In genomic region chr1:192238421-192238820, GRCh38 we compare ENCODE assay signal across 25 cellular contexts.
"Had no signal": no experiment of that assay in that cellular context is flagged by ENCODE, and none has a peak within 500 bp of the region (broad histone marks: within the 10 kb centered on the region; RNA-seq: fewer than 3 reads in every experiment).

No MANE protein-coding gene starts in this region.

- H3K9me3 ChIP-seq: Peyer's patch had no signal

- DNase-seq: activated CD4-positive, alpha-beta T cell treated with anti-CD3 and anti-CD28 coated beads for 48 hours; activated CD4-positive, alpha-beta T cell treated with anti-CD3 and anti-CD28 coated beads, Interleukin-2, amount 50 U/mL, for 4 hours; activated CD4-positive, CD25-positive, alpha-beta regulatory T cell treated with anti-CD3 and anti-CD28 coated beads, Interleukin-2, amount 50 U/mL, for 72 hours; activated CD8-positive, alpha-beta memory T cell treated with anti-CD3 and anti-CD28 coated beads, Interleukin-2, amount 10 ng/mL, durations not matched to agents 7 days and 5 days; activated effector memory CD4-positive, alpha-beta T cell treated with Interleukin-2 at 50 U/mL for 16 hours; activated naive CD4-positive, alpha-beta T cell treated with Interleukin-2 at 50 U/mL for 16 hours; activated naive CD8-positive, alpha-beta T cell treated with anti-CD3 and anti-CD28 coated beads, Interleukin-2, amount 50 U/mL, for 24 hours; activated T-cell treated with anti-CD3 and anti-CD28 coated beads, Interleukin-2, amount 50 U/mL, for 24 hours; amniotic stem cell; Kasumi-1; NCI-H1092 treated with DMSO at 0.1 percent for 48 hours; NCI-H1436; NCI-H1694 treated with DMSO at 0.1 percent for 48 hours; NCI-H2029 treated with DMSO at 0.1 percent for 48 hours; NCI-H446; NCI-H524; Peyer's patch; Right ventricle myocardium superior had no signal

- H3K27me3 ChIP-seq: ascending aorta, Peyer's patch had no signal

- H3K27me3 Mint-ChIP-seq: activated CD8-positive, alpha-beta memory T cell treated with anti-CD3 and anti-CD28 coated beads, Interleukin-2, amount 10 ng/mL, durations not matched to agents 7 days and 5 days; activated naive CD8-positive, alpha-beta T cell treated with anti-CD3 and anti-CD28 coated beads, Interleukin-2, amount 50 U/mL, for 24 hours; activated T-cell treated with anti-CD3 and anti-CD28 coated beads, Interleukin-2, amount 50 U/mL, for 24 hours; brain; central memory CD8-positive, alpha-beta T cell had no signal

- H3K27ac ChIP-seq: ascending aorta, Peyer's patch, RWPE1 had no signal

- ATAC-seq: activated CD8-positive, alpha-beta memory T cell treated with anti-CD3 and anti-CD28 coated beads, Interleukin-2, amount 10 ng/mL, durations not matched to agents 7 days and 5 days; activated naive CD4-positive, alpha-beta T cell treated with anti-CD3 and anti-CD28 coated beads, Interleukin-2, amount 50 U/mL, for 72 hours; activated naive CD8-positive, alpha-beta T cell treated with anti-CD3 and anti-CD28 coated beads, Interleukin-2, amount 50 U/mL, for 24 hours had no signal

- H3K36me3 Mint-ChIP-seq: activated CD8-positive, alpha-beta memory T cell treated with anti-CD3 and anti-CD28 coated beads, Interleukin-2, amount 10 ng/mL, durations not matched to agents 7 days and 5 days; activated naive CD4-positive, alpha-beta T cell treated with anti-CD3 and anti-CD28 coated beads, Interleukin-2, amount 50 U/mL, for 72 hours; brain had no signal

- H3K4me3 Mint-ChIP-seq: activated CD8-positive, alpha-beta memory T cell treated with anti-CD3 and anti-CD28 coated beads, Interleukin-2, amount 10 ng/mL, durations not matched to agents 7 days and 5 days; activated naive CD8-positive, alpha-beta T cell treated with anti-CD3 and anti-CD28 coated beads, Interleukin-2, amount 50 U/mL, for 24 hours; activated T-cell treated with anti-CD3 and anti-CD28 coated beads, Interleukin-2, amount 50 U/mL, for 24 hours; activated T-helper 1 cell treated with anti-CD3 and anti-CD28 coated beads, Interleukin-12 subunit alpha, Interleukin-12 subunit beta, Interleukin-2, Interleukin-4 antibody, amounts not matched to agents 30 ng/mL and 10 ng/mL and 1 ng/mL, durations not matched to agents 14 hours and 24 hours and 36 hours; brain; central memory CD8-positive, alpha-beta T cell; T-helper 1 cell treated with Interleukin-12 subunit alpha and Interleukin-12 subunit beta and Interleukin-4 antibody, amounts not matched to agents 30 μg/mL and 1 μg/mL, for 36 hours had no signal

- H3K9me3 Mint-ChIP-seq: activated T-cell treated with anti-CD3 and anti-CD28 coated beads, Interleukin-2, amount 50 U/mL, for 24 hours; T-helper 1 cell treated with Interleukin-12 subunit alpha and Interleukin-12 subunit beta and Interleukin-4 antibody, amounts not matched to agents 30 μg/mL and 1 μg/mL, for 36 hours had no signal

- H3K36me3 ChIP-seq: ascending aorta, Peyer's patch had no signal

- H3K4me1 ChIP-seq: ascending aorta, Peyer's patch had no signal

- H3K4me1 Mint-ChIP-seq: activated CD8-positive, alpha-beta memory T cell treated with anti-CD3 and anti-CD28 coated beads, Interleukin-2, amount 10 ng/mL, durations not matched to agents 7 days and 5 days; activated naive CD8-positive, alpha-beta T cell treated with anti-CD3 and anti-CD28 coated beads, Interleukin-2, amount 50 U/mL, for 24 hours; brain; central memory CD8-positive, alpha-beta T cell had no signal

- H3K27ac Mint-ChIP-seq: activated CD8-positive, alpha-beta memory T cell treated with anti-CD3 and anti-CD28 coated beads, Interleukin-2, amount 10 ng/mL, durations not matched to agents 7 days and 5 days; activated naive CD4-positive, alpha-beta T cell treated with anti-CD3 and anti-CD28 coated beads, Interleukin-2, amount 50 U/mL, for 72 hours; activated naive CD8-positive, alpha-beta T cell treated with anti-CD3 and anti-CD28 coated beads, Interleukin-2, amount 50 U/mL, for 24 hours; activated T-cell treated with anti-CD3 and anti-CD28 coated beads, Interleukin-2, amount 50 U/mL, for 24 hours; activated T-helper 1 cell treated with anti-CD3 and anti-CD28 coated beads, Interleukin-12 subunit alpha, Interleukin-12 subunit beta, Interleukin-2, Interleukin-4 antibody, amounts not matched to agents 30 ng/mL and 10 ng/mL and 1 ng/mL, durations not matched to agents 14 hours and 24 hours and 36 hours; brain; T-helper 1 cell treated with Interleukin-12 subunit alpha and Interleukin-12 subunit beta and Interleukin-4 antibody, amounts not matched to agents 30 μg/mL and 1 μg/mL, for 36 hours had no signal

- H3K4me3 ChIP-seq: ascending aorta, Peyer's patch had no signal
